2 cellular contexts compared by ENCODE assay signal in the genomic region with DNA sequence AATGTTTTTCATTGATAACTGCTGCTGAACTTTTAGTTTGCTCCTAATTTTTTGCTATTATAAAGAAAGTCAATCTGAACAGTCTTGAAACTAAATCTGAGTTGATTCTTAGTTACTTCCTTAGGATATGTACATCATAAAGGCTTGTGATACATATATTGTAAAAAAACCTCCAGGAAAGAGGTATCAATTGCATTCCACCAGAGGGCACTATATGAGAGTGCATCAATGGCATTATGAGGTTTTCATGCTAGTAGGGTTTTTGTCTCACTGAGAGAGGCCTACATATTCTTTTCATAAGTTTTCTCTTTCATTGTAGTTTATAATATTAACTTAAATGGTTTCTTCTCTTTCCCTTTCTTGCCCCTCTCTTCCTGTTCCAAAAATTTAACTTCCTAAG.
TF ChIP-seq lines count a peak whose summit lies in the region.

No MANE protein-coding gene starts in this region.

TF ChIP-seq in Ishikawa, 13 proteins besides CTCF, POLR2A, EP300 and RAD21 (continued from another document):
- TF ChIP-seq, protein P1, sequence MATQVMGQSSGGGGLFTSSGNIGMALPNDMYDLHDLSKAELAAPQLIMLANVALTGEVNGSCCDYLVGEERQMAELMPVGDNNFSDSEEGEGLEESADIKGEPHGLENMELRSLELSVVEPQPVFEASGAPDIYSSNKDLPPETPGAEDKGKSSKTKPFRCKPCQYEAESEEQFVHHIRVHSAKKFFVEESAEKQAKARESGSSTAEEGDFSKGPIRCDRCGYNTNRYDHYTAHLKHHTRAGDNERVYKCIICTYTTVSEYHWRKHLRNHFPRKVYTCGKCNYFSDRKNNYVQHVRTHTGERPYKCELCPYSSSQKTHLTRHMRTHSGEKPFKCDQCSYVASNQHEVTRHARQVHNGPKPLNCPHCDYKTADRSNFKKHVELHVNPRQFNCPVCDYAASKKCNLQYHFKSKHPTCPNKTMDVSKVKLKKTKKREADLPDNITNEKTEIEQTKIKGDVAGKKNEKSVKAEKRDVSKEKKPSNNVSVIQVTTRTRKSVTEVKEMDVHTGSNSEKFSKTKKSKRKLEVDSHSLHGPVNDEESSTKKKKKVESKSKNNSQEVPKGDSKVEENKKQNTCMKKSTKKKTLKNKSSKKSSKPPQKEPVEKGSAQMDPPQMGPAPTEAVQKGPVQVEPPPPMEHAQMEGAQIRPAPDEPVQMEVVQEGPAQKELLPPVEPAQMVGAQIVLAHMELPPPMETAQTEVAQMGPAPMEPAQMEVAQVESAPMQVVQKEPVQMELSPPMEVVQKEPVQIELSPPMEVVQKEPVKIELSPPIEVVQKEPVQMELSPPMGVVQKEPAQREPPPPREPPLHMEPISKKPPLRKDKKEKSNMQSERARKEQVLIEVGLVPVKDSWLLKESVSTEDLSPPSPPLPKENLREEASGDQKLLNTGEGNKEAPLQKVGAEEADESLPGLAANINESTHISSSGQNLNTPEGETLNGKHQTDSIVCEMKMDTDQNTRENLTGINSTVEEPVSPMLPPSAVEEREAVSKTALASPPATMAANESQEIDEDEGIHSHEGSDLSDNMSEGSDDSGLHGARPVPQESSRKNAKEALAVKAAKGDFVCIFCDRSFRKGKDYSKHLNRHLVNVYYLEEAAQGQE (IDR thresholded peaks at IDR 0.05; ENCODE audit: low read depth): no peak
- no peak for TF ChIP-seq EGR1 (IDR thresholded peaks at IDR 0.05)

TF ChIP-seq in WTC11, 78 proteins besides CTCF, POLR2A, EP300 and RAD21 (continued from another document):
- TF ChIP-seq ATF6 (CRISPR knock-in tag; IDR thresholded peaks at IDR 0.05): no peak
- no peak for TF ChIP-seq ZNF232 (CRISPR knock-in tag; IDR thresholded peaks at IDR 0.05)
- TF ChIP-seq ZNF138 (CRISPR knock-in tag; conservative IDR thresholded peaks at IDR 0.05): no peak
- TF ChIP-seq ZBTB21 (CRISPR knock-in tag; IDR thresholded peaks at IDR 0.05; ENCODE audit: borderline replicate concordance): no peak
- no peak for TF ChIP-seq ELF4 (CRISPR knock-in tag; IDR thresholded peaks at IDR 0.05; ENCODE audit: low read depth)
